ENCODE assay signal across 9 cellular contexts in the genomic region with DNA sequence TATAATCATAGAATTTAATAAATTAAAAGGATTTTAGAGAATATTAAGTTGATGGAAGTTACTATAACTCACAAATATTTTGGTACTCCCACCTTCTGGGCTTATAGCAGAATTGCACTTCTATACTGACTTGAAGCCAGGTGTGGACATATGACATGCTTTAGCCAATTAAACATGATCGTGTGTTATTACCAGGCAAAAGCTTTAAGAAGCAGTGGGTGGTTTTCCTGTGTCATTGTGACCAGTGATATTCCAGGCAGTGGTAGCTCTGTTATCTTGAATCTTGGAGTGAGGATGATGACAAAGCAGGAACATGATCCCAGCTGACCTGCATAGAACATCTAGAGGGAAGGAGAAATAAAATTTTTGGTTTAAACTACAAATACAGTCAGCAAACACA.
DNase-seq lines count a peak whose midpoint lies in the region; ATAC-seq and TF ChIP-seq lines count a peak whose summit lies in the region.
"Had no signal": no experiment of that assay in that cellular context is flagged by ENCODE, and none has a peak within 500 bp of the region (broad histone marks: within the 10 kb centered on the region; RNA-seq: fewer than 3 reads in every experiment).

No MANE protein-coding gene starts in this region.

- DNase-seq in AML-193 (lab: John Stamatoyannopoulos, UW) (peak; percentile 56 to 67), GM20000 (ENCODE audit: low spot score) (peak; percentile 7), PC-3 (peak; percentile 54), glomerular visceral epithelial cell (ENCODE audit: extremely low spot score) (peak; percentile 16), amniotic stem cell (lab: John Stamatoyannopoulos, UW) (no peak), gastrocnemius medialis (no peak)
- DNase-seq: activated gamma-delta T cell had no signal

- in situ Hi-C loops in gastrocnemius medialis (cut with MboI; ENCODE audit: low sequenced_read_pairs in 4 of 4), result no loop called here

- H3K9ac ChIP-seq in PC-3 (ENCODE audit: low read length), result no peak overlapping the region

- H3K27me3 ChIP-seq in PC-3 (ENCODE audit: low read length) (no peaks in the 10 kb centered on the region), gastrocnemius medialis (no peaks in the 10 kb centered on the region)

- H3K27ac ChIP-seq in PC-3 (ENCODE audit: low read length) (no peak overlapping the region), gastrocnemius medialis (no peak overlapping the region)

- no peak overlapping the region for H2AFZ ChIP-seq in PC-3 (ENCODE audit: low read length)

- no peaks in the 10 kb centered on the region for H4K20me1 ChIP-seq in PC-3 (ENCODE audit: low read length)

- H3K9me2 ChIP-seq in PC-3 (replicated peaks; ENCODE audit: low read length), result no peaks in the 10 kb centered on the region

- BruUV-seq in PC-3 (replicated peaks; lab: Mats Ljungman, UMichigan), result no TSS peak

- no peak overlapping the region for H3K4me2 ChIP-seq in PC-3 (ENCODE audit: low read length)

- ATAC-seq in PC-3 (peak; percentile 57), gastrocnemius medialis (no peak), GM21528 (IDR thresholded peaks at IDR 0.05; ENCODE audit: low FRiP score, unreplicated experiment) (no peak), HG03521 (IDR thresholded peaks at IDR 0.05; ENCODE audit: unreplicated experiment) (no peak)

- H3K4me1 ChIP-seq in PC-3 (ENCODE audit: insufficient read depth, low read length) (peaks cover 6% of the 10 kb centered on the region; the same call in 1 of the 2 replicates), gastrocnemius medialis (no peaks in the 10 kb centered on the region)

- H3F3A ChIP-seq in PC-3 (ENCODE audit: low read length, unreplicated experiment), result no peaks in the 10 kb centered on the region

- intact Hi-C loops in PC-3 (cut with micrococcal nuclease) (loop anchor here (5.0 kb wide), 1 partner anchor 861 kb away; no protein-coding TSS in a partner anchor), gastrocnemius medialis (cut with DNase I; ENCODE audit: low total_unique reads) (no loop called here)

- H3K79me2 ChIP-seq in PC-3 (ENCODE audit: low read length), result no peaks in the 10 kb centered on the region

- TF ChIP-seq POLR2A in gastrocnemius medialis (IDR thresholded peaks at IDR 0.05), result no peak

- H3K36me3 ChIP-seq in PC-3 (ENCODE audit: low read depth, low read length), result no peaks in the 10 kb centered on the region
- H3K36me3 ChIP-seq in gastrocnemius medialis, result no peaks in the 10 kb centered on the region

- no peak for TF ChIP-seq CTCF in GM20000 (IDR thresholded peaks at IDR 0.05; ENCODE audit: extremely low read depth, missing control alignments)
- peak; percentile 47 for TF ChIP-seq CTCF in PC-3 (conservative IDR thresholded peaks at IDR 0.05; ENCODE audit: low read depth, low read length)
- no peak for TF ChIP-seq CTCF in gastrocnemius medialis (IDR thresholded peaks at IDR 0.05 in 4 of 5, conservative IDR thresholded peaks at IDR 0.05 in 1 of 5)

- H3K4me3 ChIP-seq in PC-3 (ENCODE audit: low read length), result no peak overlapping the region
- no peak overlapping the region for H3K4me3 ChIP-seq in gastrocnemius medialis

- CTCF ChIA-PET in PC-3 (lab: Charles Lee), result interaction anchor here (0.6 kb wide), 1 partner anchor 147 kb away, joined by 3 read pairs; no protein-coding TSS in a partner anchor

- H3K9me3 ChIP-seq in PC-3 (ENCODE audit: low read length), result no peaks in the 10 kb centered on the region
- no peaks in the 10 kb centered on the region for H3K9me3 ChIP-seq in gastrocnemius medialis

- POLR2A ChIA-PET in PC-3 (lab: Charles Lee; ENCODE audit: unreplicated experiment), result no interaction called here

Comparison
In these comparisons a context has a peak if more than half of its experiments do, and no peak if none do; other contexts are left out.
1. DNase-seq: peak in AML-193 (2 of 2), GM20000 (single experiment), PC-3 (single experiment) and glomerular visceral epithelial cell (single experiment); none in amniotic stem cell (single experiment) and gastrocnemius medialis (0 of 2).